Comparison of ENCODE assay signal across 9 cellular contexts in genomic region chr16:90019543-90020259, GRCh38. TPM values are rescaled to one million over a fixed set of nuclear protein-coding genes. Genes with fewer than 3 reads are reported as not detected.
DNase-seq lines count a peak whose midpoint lies in the region; ATAC-seq and TF ChIP-seq lines count a peak whose summit lies in the region.
"Had no signal": no experiment of that assay in that cellular context is flagged by ENCODE, and none has a peak within 500 bp of the region (broad histone marks: within the 10 kb centered on the region; RNA-seq: fewer than 3 reads in every experiment).

No MANE protein-coding gene starts in this region.

- H3K27me3 ChIP-seq in endocrine pancreas (ENCODE audit: control insufficient read depth, insufficient read depth, low read length) (no peaks in the 10 kb centered on the region), muscle layer of duodenum (ENCODE audit: low read depth, low read length) (no peaks in the 10 kb centered on the region), tibial artery (peaks cover 0 to 6% of the 10 kb centered on the region in 2 donors)

- H3K36me3 Mint-ChIP-seq in activated CD4-positive, alpha-beta T cell treated with anti-CD3 and anti-CD28 coated beads, Interleukin-2, amount 10 ng/mL, durations not matched to agents 24 days and 14 days (ENCODE audit: low read depth): peaks cover 2% of the 10 kb centered on the region

- peaks cover 6% of the 10 kb centered on the region for H3K9me3 Mint-ChIP-seq in activated CD4-positive, alpha-beta T cell treated with anti-CD3 and anti-CD28 coated beads, Interleukin-2, amount 10 ng/mL, durations not matched to agents 24 days and 14 days

- ATAC-seq in GM19452 (IDR thresholded peaks at IDR 0.05; ENCODE audit: unreplicated experiment): no peak

- no peaks in the 10 kb centered on the region for H3K36me3 ChIP-seq in endocrine pancreas (ENCODE audit: control insufficient read depth, insufficient read depth, low read length)
- H3K36me3 ChIP-seq in muscle layer of duodenum (ENCODE audit: control insufficient read depth in 1 of 2, insufficient read depth in 2 of 2, low read length in 2 of 2): peaks cover 0 to 3% of the 10 kb centered on the region in 2 donors
- H3K36me3 ChIP-seq in tibial artery: no peaks in the 10 kb centered on the region

- H3K9me3 ChIP-seq in endocrine pancreas (ENCODE audit: control insufficient read depth, low read length) (no peaks in the 10 kb centered on the region), muscle layer of duodenum (ENCODE audit: control insufficient read depth in 1 of 2, low read length in 2 of 2) (no peaks in the 10 kb centered on the region), tibial artery (no peaks in the 10 kb centered on the region)

- peak; percentile 58 for DNase-seq in NCI-H1105 (lab: John Stamatoyannopoulos, UW)
- peak; percentile 85 for DNase-seq in activated CD4-positive, alpha-beta T cell treated with anti-CD3 and anti-CD28 coated beads, Interleukin-2, amount 10 ng/mL, durations not matched to agents 24 days and 14 days
- DNase-seq in tibial artery: no peak
- no peak for DNase-seq in inferior parietal cortex (ENCODE audit: extremely low spot score)

- H3K4me3 Mint-ChIP-seq in activated CD4-positive, alpha-beta T cell treated with anti-CD3 and anti-CD28 coated beads, Interleukin-2, amount 10 ng/mL, durations not matched to agents 24 days and 14 days: peak overlapping the region; percentile 70

- H3K27ac Mint-ChIP-seq in activated CD4-positive, alpha-beta T cell treated with anti-CD3 and anti-CD28 coated beads, Interleukin-2, amount 10 ng/mL, durations not matched to agents 24 days and 14 days: no peak overlapping the region

- peaks cover 16% of the 10 kb centered on the region for H3K4me1 Mint-ChIP-seq in activated CD4-positive, alpha-beta T cell treated with anti-CD3 and anti-CD28 coated beads, Interleukin-2, amount 10 ng/mL, durations not matched to agents 24 days and 14 days

- peak overlapping the region; percentile 26 for H3K9ac ChIP-seq in endocrine pancreas (ENCODE audit: control insufficient read depth, insufficient read depth, low read length)

- peak; percentile 62 for TF ChIP-seq CTCF in GM12874 (IDR thresholded peaks at IDR 0.05; ENCODE audit: insufficient read depth, low read depth, low read length)
- no peak for TF ChIP-seq CTCF in tibial artery (IDR thresholded peaks at IDR 0.05)

- H3K27me3 Mint-ChIP-seq in activated CD4-positive, alpha-beta T cell treated with anti-CD3 and anti-CD28 coated beads, Interleukin-2, amount 10 ng/mL, durations not matched to agents 24 days and 14 days: peaks cover 24% of the 10 kb centered on the region

- H3K27ac ChIP-seq in muscle layer of duodenum (ENCODE audit: low read length) (no peak overlapping the region), tibial artery (peak overlapping the region in 1 of 2 donors; percentile 8)

- intact Hi-C loops in activated CD4-positive, alpha-beta T cell treated with anti-CD3 and anti-CD28 coated beads, Interleukin-2, amount 10 ng/mL, durations not matched to agents 24 days and 14 days (cut with micrococcal nuclease): loop anchor here (2.0 to 5.0 kb wide), 2 partner anchors 47 to 72 kb away; partner anchors contain the start of gene DEF8
- intact Hi-C loops in tibial artery (cut with DNase I; ENCODE audit: low total_unique reads): no loop called here

- no peaks in the 10 kb centered on the region for H3K4me1 ChIP-seq in endocrine pancreas (ENCODE audit: control insufficient read depth, insufficient read depth, low read length)
- H3K4me1 ChIP-seq in muscle layer of duodenum (ENCODE audit: control insufficient read depth in 1 of 2, insufficient read depth in 2 of 2, low read length in 2 of 2): peaks cover 5 to 18% of the 10 kb centered on the region in 2 donors
- H3K4me1 ChIP-seq in tibial artery: peaks cover 0 to 46% (median 24%) of the 10 kb centered on the region in 4 donors

- H3K4me3 ChIP-seq in endocrine pancreas (ENCODE audit: control insufficient read depth, insufficient read depth, low read length): peak overlapping the region; percentile 9
- peak overlapping the region; percentile 42 to 54 for H3K4me3 ChIP-seq in muscle layer of duodenum (ENCODE audit: low read depth in 1 of 2, low read length in 2 of 2)
- H3K4me3 ChIP-seq in tibial artery: peak overlapping the region; percentile 55 to 77

RNA-seq across cellular contexts. Expression of gene DBNDD1, which starts 0.4 kb away (rescaled TPM):
- total RNA-seq in activated CD4-positive, alpha-beta T cell treated with anti-CD3 and anti-CD28 coated beads, Interleukin-2, amount 10 ng/mL, durations not matched to agents 24 days and 14 days: 0.38 TPM in 1 of 2 replicates, not detected in the other

RNA-seq across cellular contexts. Expression of gene PRDM7, which starts 57.4 kb away (rescaled TPM):
- not detected in 2 replicates for total RNA-seq in activated CD4-positive, alpha-beta T cell treated with anti-CD3 and anti-CD28 coated beads, Interleukin-2, amount 10 ng/mL, durations not matched to agents 24 days and 14 days
- total RNA-seq: glomerular endothelial cell had no signal

Comparison
In these comparisons a context has a peak if more than half of its experiments do, and no peak if none do; other contexts are left out.
1. DNase-seq: peak in NCI-H1105 (single experiment) and activated CD4-positive, alpha-beta T cell treated with anti-CD3 and anti-CD28 coated beads, Interleukin-2, amount 10 ng/mL, durations not matched to agents 24 days and 14 days (single experiment); none in tibial artery (0 of 2) and inferior parietal cortex (single experiment).
2. H3K4me3 ChIP-seq: peak in every context shown above with its lines; median percentile 66 in tibial artery; 48 in muscle layer of duodenum; 9 in endocrine pancreas.